Comparison of ENCODE assay signal across 1 cellular context in genomic region chr9:115109486-115109885, GRCh38.
TF ChIP-seq lines count a peak whose summit lies in the region.

No MANE protein-coding gene starts in this region.

TF ChIP-seq in HCT116, 20 proteins besides CTCF, POLR2A, EP300 and RAD21 (continued from another document):
- TF ChIP-seq REST (IDR thresholded peaks at IDR 0.05; ENCODE audit: low read depth) (peak; percentile 38), POLR2AphosphoS5 (IDR thresholded peaks at IDR 0.05; ENCODE audit: low read depth, low read length) (no peak), CBX3 (IDR thresholded peaks at IDR 0.05; ENCODE audit: low read depth) (no peak)
